1 cellular context compared by ENCODE assay signal in the genomic region with DNA sequence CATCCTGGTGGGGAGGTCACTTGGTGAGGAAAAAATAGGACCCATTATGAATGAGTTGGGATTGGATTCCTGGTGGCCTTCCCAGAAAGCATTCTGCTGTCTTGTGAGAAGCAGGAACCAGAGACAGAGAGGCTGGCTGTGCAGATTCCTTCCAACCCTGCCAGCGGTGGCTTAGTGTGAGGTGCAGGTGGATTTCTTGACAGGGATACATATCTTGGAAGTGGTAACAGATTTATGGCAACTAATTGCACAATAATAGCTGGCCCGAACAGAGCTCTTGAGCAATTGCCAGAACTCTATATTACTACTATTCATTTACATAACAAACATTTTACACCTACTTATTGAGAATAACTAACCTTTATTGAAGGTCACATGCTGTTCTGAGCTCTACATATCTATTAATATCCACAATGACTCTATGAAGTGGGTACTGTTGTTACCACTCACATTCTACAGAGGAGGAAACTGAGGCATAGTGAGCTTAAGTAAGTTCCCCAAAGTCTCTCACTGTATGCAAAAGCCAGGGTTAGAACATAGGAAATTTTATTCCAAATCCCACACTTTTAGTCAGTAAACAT.
TF ChIP-seq lines count a peak whose summit lies in the region.

No MANE protein-coding gene starts in this region.

TF ChIP-seq in K562, 482 proteins besides CTCF, POLR2A, EP300 and RAD21:
- TF ChIP-seq CEBPB (tag; IDR thresholded peaks at IDR 0.05): peak; percentile 46
- no peak for TF ChIP-seq DIDO1 (tag; IDR thresholded peaks at IDR 0.05; ENCODE audit: low read depth)
